ENCODE assay signal across 8 cellular contexts in the genomic region with DNA sequence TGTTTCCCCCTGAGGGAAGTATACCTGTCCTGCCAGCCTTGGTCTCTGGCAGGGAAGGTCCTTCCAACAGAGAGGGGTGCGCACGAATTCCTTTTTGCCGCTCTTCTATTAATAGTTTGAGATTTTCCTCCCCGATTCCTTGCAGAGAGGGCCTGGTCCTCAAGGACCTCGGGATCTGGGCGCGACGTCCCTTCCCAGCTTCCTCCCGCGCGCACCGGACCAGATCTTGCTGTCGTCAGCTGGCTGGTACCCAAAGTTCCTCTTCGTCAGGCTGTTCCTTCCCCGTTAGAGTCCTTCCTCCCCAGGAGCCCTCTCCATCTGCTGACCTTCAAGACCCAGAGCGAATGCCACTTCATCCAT. TPM values are rescaled to one million over a fixed set of nuclear protein-coding genes. Genes with fewer than 3 reads are reported as not detected.
DNase-seq lines count a peak whose midpoint lies in the region; ATAC-seq and TF ChIP-seq lines count a peak whose summit lies in the region.

No MANE protein-coding gene starts in this region.

- intact Hi-C loops in activated naive CD4-positive, alpha-beta T cell treated with anti-CD3 and anti-CD28 coated beads for 36 hours (cut with micrococcal nuclease): loop anchor here (2.0 to 10.0 kb wide), 4 partner anchors 280 to 1296 kb away; a partner anchor contains a TSS
- intact Hi-C loops in left ventricle myocardium superior (cut with micrococcal nuclease): loop anchor here (5.0 to 10.0 kb wide), 2 partner anchors 186 to 284 kb away; no protein-coding TSS in a partner anchor
- intact Hi-C loops in ovary (cut with DNase I): loop anchor here (2.0 to 10.0 kb wide), 6 partner anchors 181 to 304 kb away; a partner anchor contains a TSS

- no peaks in the 10 kb centered on the region for H3K27me3 Mint-ChIP-seq in activated naive CD4-positive, alpha-beta T cell treated with anti-CD3 and anti-CD28 coated beads for 36 hours (ENCODE audit: low read depth)

- peak; percentile 67 for ATAC-seq in left ventricle myocardium superior
- no peak for ATAC-seq in HG02981 (IDR thresholded peaks at IDR 0.05; ENCODE audit: unreplicated experiment)

- H3K4me3 ChIP-seq in ovary: peak overlapping the region; percentile 48

- no peak for TF ChIP-seq POLR2A in ovary (IDR thresholded peaks at IDR 0.05)

- H3K27ac Mint-ChIP-seq in activated naive CD4-positive, alpha-beta T cell treated with anti-CD3 and anti-CD28 coated beads for 36 hours: peak overlapping the region; percentile 90

- H3K9me3 ChIP-seq in ovary: no peaks in the 10 kb centered on the region

- peak; percentile 23 for DNase-seq in activated naive CD4-positive, alpha-beta T cell treated with anti-CD3 and anti-CD28 coated beads for 36 hours
- DNase-seq in activated naive CD4-positive, alpha-beta T cell treated with Interleukin-2 at 50 U/mL for 16 hours: no peak
- DNase-seq in MV-4-11 (lab: John Stamatoyannopoulos, UW) (peak; percentile 26), amygdala (lab: John Stamatoyannopoulos, UW) (peak in 44 of 56 donors; percentile 4 to 83 (median 47)), left ventricle myocardium superior (peak; percentile 81), ovary (peak; percentile 64 to 77 (median 71)), NCI-H524 treated with DMSO at 0.1 percent for 48 hours (lab: John Stamatoyannopoulos, UW) (no peak)

- CTCF ChIA-PET in activated naive CD4-positive, alpha-beta T cell treated with anti-CD3 and anti-CD28 coated beads for 36 hours (lab: Charles Lee): interaction anchor here (1.1 to 1.3 kb wide), 3 partner anchors 13 to 126 kb away, joined by 3 read pairs; no protein-coding TSS in a partner anchor

- no peaks in the 10 kb centered on the region for H3K36me3 ChIP-seq in ovary

- H3K9me3 Mint-ChIP-seq in activated naive CD4-positive, alpha-beta T cell treated with anti-CD3 and anti-CD28 coated beads for 36 hours: no peaks in the 10 kb centered on the region

- 0 to 1% (median 1%) methylated on average over 16 of the region's 16 CpGs for WGBS in ovary, 3 donors

- H3K27me3 ChIP-seq in ovary: no peaks in the 10 kb centered on the region

- H3K4me1 Mint-ChIP-seq in activated naive CD4-positive, alpha-beta T cell treated with anti-CD3 and anti-CD28 coated beads for 36 hours (ENCODE audit: low read depth): peaks cover 38% of the 10 kb centered on the region

- no peak for TF ChIP-seq EP300 in ovary (IDR thresholded peaks at IDR 0.05)

- H3K27ac ChIP-seq in ovary: peak overlapping the region; percentile 55 to 82

- peaks cover 7% of the 10 kb centered on the region for H3K4me1 ChIP-seq in ovary (ENCODE audit: insufficient read depth)

- no peak for TF ChIP-seq CTCF in ovary (IDR thresholded peaks at IDR 0.05)

- peaks cover 4% of the 10 kb centered on the region for H3K36me3 Mint-ChIP-seq in activated naive CD4-positive, alpha-beta T cell treated with anti-CD3 and anti-CD28 coated beads for 36 hours (ENCODE audit: low read depth)

- H3K4me3 Mint-ChIP-seq in activated naive CD4-positive, alpha-beta T cell treated with anti-CD3 and anti-CD28 coated beads for 36 hours: peak overlapping the region; percentile 95

RNA-seq across cellular contexts. Expression of a gene that starts 0.7 kb away (rescaled TPM):
- total RNA-seq in activated naive CD4-positive, alpha-beta T cell treated with anti-CD3 and anti-CD28 coated beads for 36 hours: 10 to 100 TPM; 62.6 to 67.3 TPM
- total RNA-seq in left ventricle myocardium superior (587 TPM), ovary (10 to 100 TPM; 12.5 to 80.4 (median 18.2) TPM)
- polyA plus RNA-seq in ovary: 10 to 100 TPM; 15.2 to 47.0 TPM

Comparison
In these comparisons a context has a peak if more than half of its experiments do, and no peak if none do; other contexts are left out.
1. DNase-seq: peak in activated naive CD4-positive, alpha-beta T cell treated with anti-CD3 and anti-CD28 coated beads for 36 hours (single experiment), MV-4-11 (single experiment), amygdala (44 of 56), left ventricle myocardium superior (single experiment) and ovary (5 of 5); none in activated naive CD4-positive, alpha-beta T cell treated with Interleukin-2 at 50 U/mL for 16 hours (single experiment) and NCI-H524 treated with DMSO at 0.1 percent for 48 hours (single experiment).